Comparison of ENCODE assay signal across 20 cellular contexts in genomic region chr9:81380960-81381359, GRCh38.
DNase-seq lines count a peak whose midpoint lies in the region; ATAC-seq and TF ChIP-seq lines count a peak whose summit lies in the region.
"Had no signal": no experiment of that assay in that cellular context is flagged by ENCODE, and none has a peak within 500 bp of the region (broad histone marks: within the 10 kb centered on the region; RNA-seq: fewer than 3 reads in every experiment).

No MANE protein-coding gene starts in this region.

- no peak overlapping the region for H3K9ac ChIP-seq in PC-3 (ENCODE audit: low read length)
- H3K9ac ChIP-seq: SK-N-SH had no signal

- DNase-seq in EH (ENCODE audit: low read depth) (peak; percentile 3), PC-3 (peak; percentile 26), kidney tubule cell (ENCODE audit: low spot score) (peak; percentile 56), NCI-H774 (lab: John Stamatoyannopoulos, UW) (no peak), RPMI8226 (no peak)
- DNase-seq in activated naive CD4-positive, alpha-beta T cell treated with Interleukin-2 at 50 U/mL for 16 hours = no peak
- DNase-seq: Caco-2; CD4-positive, CD25-positive, alpha-beta regulatory T cell; DMS53; GOT3; KG1; NCI-H1417 treated with DMSO at 0.1 percent for 48 hours; NCI-H187 treated with DMSO at 0.1 percent for 48 hours; NCI-H526 treated with DMSO at 0.1 percent for 48 hours; NK-92 treated with Interleukin-12 subunit alpha and Interleukin-12 subunit beta, amount 100 ng/mL, for 24 hours; SHP77 treated with DMSO at 0.1 percent for 48 hours; SK-N-SH had no signal

- H3K9me2 ChIP-seq in PC-3 (replicated peaks; ENCODE audit: low read length) = no peaks in the 10 kb centered on the region
- H3K9me2 ChIP-seq: SK-N-SH had no signal

- no peaks in the 10 kb centered on the region for H3K79me2 ChIP-seq in PC-3 (ENCODE audit: low read length)

- no peaks in the 10 kb centered on the region for H4K20me1 ChIP-seq in PC-3 (ENCODE audit: low read length)

- H3F3A ChIP-seq in PC-3 (ENCODE audit: low read length, unreplicated experiment) = no peaks in the 10 kb centered on the region

- no peaks in the 10 kb centered on the region; the same call in 1 of the 2 replicates for H3K4me1 ChIP-seq in PC-3 (ENCODE audit: insufficient read depth, low read length)
- H3K4me1 ChIP-seq: Caco-2 had no signal

- no peak overlapping the region for H3K4me3 ChIP-seq in PC-3 (ENCODE audit: low read length)

- intact Hi-C loops in PC-3 (cut with micrococcal nuclease) = no loop called here

- H3K27ac ChIP-seq in PC-3 (ENCODE audit: low read length) = no peak overlapping the region

- no peaks in the 10 kb centered on the region for H3K27me3 ChIP-seq in PC-3 (ENCODE audit: low read length)

- no peak overlapping the region for H2AFZ ChIP-seq in PC-3 (ENCODE audit: low read length)

- BruUV-seq in PC-3 (replicated peaks; lab: Mats Ljungman, UMichigan) = no TSS peak

- no peak for TF ChIP-seq CTCF in PC-3 (conservative IDR thresholded peaks at IDR 0.05; ENCODE audit: low read depth, low read length)

- CTCF ChIA-PET in PC-3 (lab: Charles Lee) = no interaction called here

- no peaks in the 10 kb centered on the region for H3K9me3 ChIP-seq in PC-3 (ENCODE audit: low read length)
- H3K9me3 ChIP-seq: Caco-2, SK-N-SH had no signal

- H3K36me3 ChIP-seq in PC-3 (ENCODE audit: low read depth, low read length) = no peaks in the 10 kb centered on the region

- no peak overlapping the region for H3K4me2 ChIP-seq in PC-3 (ENCODE audit: low read length)
- H3K4me2 ChIP-seq: SK-N-SH had no signal

- ATAC-seq in PC-3 = no peak
- no peak for ATAC-seq in HG02970 (IDR thresholded peaks at IDR 0.05; ENCODE audit: low FRiP score, unreplicated experiment)
- ATAC-seq: HCT116, HepG2 had no signal

- POLR2A ChIA-PET in PC-3 (lab: Charles Lee; ENCODE audit: unreplicated experiment) = no interaction called here

Comparison
In these comparisons a context has a peak if more than half of its experiments do, and no peak if none do; other contexts are left out.
1. DNase-seq: peak in EH (single experiment), PC-3 (single experiment) and kidney tubule cell (single experiment); none in NCI-H774 (single experiment), RPMI8226 (single experiment) and activated naive CD4-positive, alpha-beta T cell treated with Interleukin-2 at 50 U/mL for 16 hours (single experiment).